In genomic region chr2:233453111-233453915, GRCh38 we compare ENCODE assay signal across 20 cellular contexts.
A peak's percentile ranks its signal among the peaks of the same experiment; 100 is the strongest.
DNase-seq lines count a peak whose midpoint lies in the region; ATAC-seq, FAIRE-seq and TF ChIP-seq lines count a peak whose summit lies in the region.
"Had no signal": no experiment of that assay in that cellular context is flagged by ENCODE, and none has a peak within 500 bp of the region (broad histone marks: within the 10 kb centered on the region; RNA-seq: fewer than 3 reads in every experiment).

No MANE protein-coding gene starts in this region.

- H2AFZ ChIP-seq in HepG2 (ENCODE audit: low read length): no peak overlapping the region

- H4K20me1 ChIP-seq in HepG2 (ENCODE audit: insufficient read depth, low read length): no peaks in the 10 kb centered on the region

- no peak overlapping the region for H3K27ac Mint-ChIP-seq in stimulated activated memory B cell treated with anti-CD40 and anti-IgM and Interleukin-4, amounts not matched to agents 10 μg/mL and 1 μg/mL and 100 μg/mL, for 72 hours
- H3K27ac Mint-ChIP-seq: activated CD8-positive, alpha-beta T cell treated with anti-CD3 and anti-CD28 coated beads for 36 hours; activated T-cell treated with anti-CD3 and anti-CD28 coated beads, Interleukin-2, amount 50 U/mL, for 72 hours had no signal

- H3K4me1 Mint-ChIP-seq in stimulated activated memory B cell treated with anti-CD40 and anti-IgM and Interleukin-4, amounts not matched to agents 10 μg/mL and 1 μg/mL and 100 μg/mL, for 72 hours: no peaks in the 10 kb centered on the region

- no TSS peak for BruUV-seq in HepG2 (replicated peaks; lab: Mats Ljungman, UMichigan)

- TF ChIP-seq CTCF in right lobe of liver (IDR thresholded peaks at IDR 0.05): no peak
- TF ChIP-seq CTCF in HepG2 (CRISPR knock-in tag; IDR thresholded peaks at IDR 0.05): no peak
- TF ChIP-seq CTCF in kidney (IDR thresholded peaks at IDR 0.05; ENCODE audit: borderline replicate concordance, extremely low read depth, insufficient read depth): no peak

- no peaks in the 10 kb centered on the region for H3K9me3 Mint-ChIP-seq in stimulated activated memory B cell treated with anti-CD40 and anti-IgM and Interleukin-4, amounts not matched to agents 10 μg/mL and 1 μg/mL and 100 μg/mL, for 72 hours
- H3K9me3 Mint-ChIP-seq: activated CD8-positive, alpha-beta T cell treated with anti-CD3 and anti-CD28 coated beads for 36 hours; activated T-cell treated with anti-CD3 and anti-CD28 coated beads, Interleukin-2, amount 50 U/mL, for 72 hours; CD4-positive, alpha-beta memory T cell had no signal

- no peaks in the 10 kb centered on the region for H3K27me3 Mint-ChIP-seq in stimulated activated memory B cell treated with anti-CD40 and anti-IgM and Interleukin-4, amounts not matched to agents 10 μg/mL and 1 μg/mL and 100 μg/mL, for 72 hours
- H3K27me3 Mint-ChIP-seq: activated CD8-positive, alpha-beta T cell treated with anti-CD3 and anti-CD28 coated beads for 36 hours; CD4-positive, alpha-beta memory T cell had no signal

- POLR2A ChIA-PET in HepG2 (lab: Yijun Ruan, JAX): no interaction called here

- no peaks in the 10 kb centered on the region for H3K79me2 ChIP-seq in HepG2 (ENCODE audit: insufficient read depth, low read length)

- TF ChIP-seq EP300 in HepG2 (IDR thresholded peaks at IDR 0.05; ENCODE audit: low read depth in 2 of 2, low read length in 2 of 2) (no peak), HepG2 (CRISPR knock-in tag; IDR thresholded peaks at IDR 0.05; ENCODE audit: borderline replicate concordance) (no peak)

- no peak overlapping the region for H3K27ac ChIP-seq in right lobe of liver
- no peak overlapping the region for H3K27ac ChIP-seq in HepG2 (ENCODE audit: extremely low read length, insufficient read depth, low read length)
- H3K27ac ChIP-seq in kidney (ENCODE audit: low read depth in 2 of 2, low read length in 2 of 2): no peak overlapping the region
- H3K27ac ChIP-seq in caudate nucleus (ENCODE audit: low read depth, low read length): no peak overlapping the region
- H3K27ac ChIP-seq: adrenal gland, cardiac muscle cell, KMS-11, suprapubic skin had no signal

- ATAC-seq in right lobe of liver (no peak), HepG2 (no peak), sciatic nerve (no peak)
- ATAC-seq in stimulated activated memory B cell treated with anti-CD40 and anti-IgM and Interleukin-4, amounts not matched to agents 10 μg/mL and 1 μg/mL and 100 μg/mL, for 72 hours: no peak
- ATAC-seq: activated CD8-positive, alpha-beta T cell treated with anti-CD3 and anti-CD28 coated beads for 36 hours; activated T-cell treated with anti-CD3 and anti-CD28 coated beads, Interleukin-2, amount 50 U/mL, for 72 hours had no signal

- H3K9me3 ChIP-seq in right lobe of liver (no peaks in the 10 kb centered on the region), HepG2 (ENCODE audit: low read length) (no peaks in the 10 kb centered on the region), kidney (ENCODE audit: control insufficient read depth in 1 of 2, low read length in 2 of 2) (no peaks in the 10 kb centered on the region)
- H3K9me3 ChIP-seq: adrenal gland, suprapubic skin had no signal

- H3K9ac ChIP-seq in HepG2 (ENCODE audit: insufficient read depth, low read depth, low read length) (no peak overlapping the region), kidney (ENCODE audit: low read length in 2 of 2) (no peak overlapping the region)
- H3K9ac ChIP-seq: KMS-11 had no signal

- peaks cover 77% of the 10 kb centered on the region for H3K36me3 Mint-ChIP-seq in stimulated activated memory B cell treated with anti-CD40 and anti-IgM and Interleukin-4, amounts not matched to agents 10 μg/mL and 1 μg/mL and 100 μg/mL, for 72 hours

- DNase-seq in right lobe of liver (peak in 2 of 3 donors; percentile 7 to 24), HepG2 (ENCODE audit: low spot score) (no peak), kidney (peak; percentile 27), sciatic nerve (ENCODE audit: low spot score) (peak; percentile 32), RKO (ENCODE audit: low spot score) (no peak), caudate nucleus (lab: John Stamatoyannopoulos, UW) (no peak), hepatic stellate cell (ENCODE audit: low spot score) (no peak)
- DNase-seq: activated CD8-positive, alpha-beta T cell treated with anti-CD3 and anti-CD28 coated beads for 36 hours; activated T-cell treated with anti-CD3 and anti-CD28 coated beads, Interleukin-2, amount 50 U/mL, for 72 hours; adrenal gland; CD4-positive, alpha-beta memory T cell; effector CD8-positive, alpha-beta T cell; NCI-H2081 treated with DMSO at 0.1 percent for 48 hours; NCI-H510A; T-helper 1 cell had no signal

- in situ Hi-C loops in HepG2 (cut with HindIII; ENCODE audit: extremely low pct_ligation_motif_present, low pct_unique_long_range_greater_than_20kb): no loop called here

- H3K4me3 ChIP-seq in right lobe of liver (no peak overlapping the region), HepG2 (replicated peaks in 1 of 3; ENCODE audit: insufficient read depth in 1 of 3, low read depth in 2 of 3, low read length in 3 of 3) (no peak overlapping the region), kidney (ENCODE audit: low read length in 2 of 2) (no peak overlapping the region)
- H3K4me3 ChIP-seq: adrenal gland, cardiac muscle cell, lung, suprapubic skin had no signal

- H3K36me3 ChIP-seq in right lobe of liver (peaks cover 0 to 28% (median 13%) of the 10 kb centered on the region in 4 donors), HepG2 (replicated peaks in 1 of 2; ENCODE audit: control insufficient read depth in 1 of 2, insufficient read depth in 2 of 2, low read length in 2 of 2) (peaks cover 50 to 98% of the 10 kb centered on the region in 2 experiments), kidney (ENCODE audit: control insufficient read depth in 1 of 2, insufficient read depth in 2 of 2, low read length in 2 of 2) (peaks cover 22% of the 10 kb centered on the region in 2 donors)

- no peaks in the 10 kb centered on the region for H3K27me3 ChIP-seq in right lobe of liver
- no peaks in the 10 kb centered on the region for H3K27me3 ChIP-seq in HepG2 (ENCODE audit: control insufficient read depth in 1 of 2, insufficient read depth in 2 of 2, low read length in 2 of 2)
- H3K27me3 ChIP-seq: adrenal gland, cardiac muscle cell, suprapubic skin had no signal

- H3K4me1 ChIP-seq in right lobe of liver (no peaks in the 10 kb centered on the region), HepG2 (ENCODE audit: insufficient read depth, low read length) (peaks cover 5% of the 10 kb centered on the region), kidney (ENCODE audit: control insufficient read depth in 1 of 2, insufficient read depth in 1 of 2, low read depth in 1 of 2, low read length in 2 of 2) (no peaks in the 10 kb centered on the region)
- H3K4me1 ChIP-seq: adrenal gland, suprapubic skin had no signal

- H3K4me2 ChIP-seq in HepG2 (ENCODE audit: low read depth, low read length): no peak overlapping the region
- H3K4me2 ChIP-seq: KMS-11 had no signal

- intact Hi-C loops in right lobe of liver (cut with DNase I): no loop called here
- intact Hi-C loops in HepG2 (cut with micrococcal nuclease; ENCODE audit: unreplicated experiment): no loop called here
- intact Hi-C loops in kidney (cut with DNase I): no loop called here
- intact Hi-C loops in sciatic nerve (cut with DNase I): loop anchor here (5.0 kb wide), 1 partner anchor 1716 kb away; no protein-coding TSS in a partner anchor

- CTCF ChIA-PET in HepG2 (lab: Yijun Ruan, JAX; ENCODE audit: low intra/inter-chr PET ratio, low total read pairs): no interaction called here

- TF ChIP-seq RAD21 in HepG2 (CRISPR knock-in tag; IDR thresholded peaks at IDR 0.05): no peak

- TF ChIP-seq POLR2A in right lobe of liver (IDR thresholded peaks at IDR 0.05): no peak
- no peak for TF ChIP-seq POLR2A in HepG2 (IDR thresholded peaks at IDR 0.05; ENCODE audit: insufficient read depth in 1 of 2, low read depth in 2 of 2, low read length in 2 of 2)

- 90% methylated on average over 7 of the region's 10 CpGs for WGBS in right lobe of liver (ENCODE audit: insufficient coverage, low coverage, low lambda C conversion rate, missing lambda C conversion rate)
- 97% methylated on average over 10 of the region's 10 CpGs for WGBS in HepG2 (ENCODE audit: low lambda C conversion rate)

- FAIRE-seq in HepG2 (lab: Jason Lieb, UNC) (no peak), kidney (lab: Jason Lieb, UNC) (no peak)

- no peak overlapping the region for H3K4me3 Mint-ChIP-seq in stimulated activated memory B cell treated with anti-CD40 and anti-IgM and Interleukin-4, amounts not matched to agents 10 μg/mL and 1 μg/mL and 100 μg/mL, for 72 hours
- H3K4me3 Mint-ChIP-seq: activated CD8-positive, alpha-beta T cell treated with anti-CD3 and anti-CD28 coated beads for 36 hours; activated T-cell treated with anti-CD3 and anti-CD28 coated beads, Interleukin-2, amount 50 U/mL, for 72 hours; CD4-positive, alpha-beta memory T cell had no signal

TF ChIP-seq in HepG2, 621 proteins besides CTCF, POLR2A, EP300 and RAD21 (continues in another document):
- no peak for TF ChIP-seq SP5 (CRISPR knock-in tag; IDR thresholded peaks at IDR 0.05; ENCODE audit: borderline replicate concordance, low read depth)
- no peak for TF ChIP-seq ZBTB46 (CRISPR knock-in tag; IDR thresholded peaks at IDR 0.05; ENCODE audit: borderline replicate concordance)
- TF ChIP-seq PLSCR1 (CRISPR knock-in tag; IDR thresholded peaks at IDR 0.05; ENCODE audit: borderline replicate concordance): no peak
- no peak for TF ChIP-seq ZNF572 (CRISPR knock-in tag; IDR thresholded peaks at IDR 0.05)
- TF ChIP-seq MED8 (CRISPR knock-in tag; IDR thresholded peaks at IDR 0.05; ENCODE audit: insufficient replicate concordance): no peak
- TF ChIP-seq ZFAT (CRISPR knock-in tag; conservative IDR thresholded peaks at IDR 0.05): no peak
- no peak for TF ChIP-seq CHCHD3 (CRISPR knock-in tag; IDR thresholded peaks at IDR 0.05)
- no peak for TF ChIP-seq ZNF678 (CRISPR knock-in tag; IDR thresholded peaks at IDR 0.05)

Comparison
In these comparisons a context has a peak if more than half of its experiments do, and no peak if none do; other contexts are left out.
1. DNase-seq: peak in right lobe of liver (2 of 3), kidney (single experiment) and sciatic nerve (single experiment); none in HepG2 (single experiment), RKO (single experiment), caudate nucleus (0 of 61) and hepatic stellate cell (single experiment).